8 cellular contexts compared by ENCODE assay signal in genomic region chr10:128047337-128047736, GRCh38.
A peak's percentile ranks its signal among the peaks of the same experiment; 100 is the strongest.
DNase-seq lines count a peak whose midpoint lies in the region; ATAC-seq and TF ChIP-seq lines count a peak whose summit lies in the region.

No MANE protein-coding gene starts in this region.

- TF ChIP-seq CTCF in GM12864 (IDR thresholded peaks at IDR 0.05; ENCODE audit: low read depth, low read length, missing control alignments) (no peak), psoas muscle (IDR thresholded peaks at IDR 0.05) (no peak), vagina (IDR thresholded peaks at IDR 0.05) (no peak)

- ATAC-seq in HG02588 (IDR thresholded peaks at IDR 0.05; ENCODE audit: unreplicated experiment), result peak; percentile 100
- peak; percentile 52 to 74 (median 62) for ATAC-seq in psoas muscle

- DNase-seq in GM12864 (ENCODE audit: low read depth) (peak; percentile 69), NOMO-1 (lab: John Stamatoyannopoulos, UW; ENCODE audit: unreplicated experiment in 2 of 2) (peak; percentile 92 to 94), globus pallidus (ENCODE audit: low spot score) (peak; percentile 38), psoas muscle (peak; percentile 55 to 80), vagina (ENCODE audit: extremely low spot score in 2 of 2) (no peak), NCI-H2227 (lab: John Stamatoyannopoulos, UW; ENCODE audit: unreplicated experiment) (no peak)
- peak; percentile 78 for DNase-seq in activated T-cell treated with anti-CD3 and anti-CD28 coated beads, Interleukin-2, amount 50 U/mL, for 1 hour

- TF ChIP-seq POLR2A in vagina (IDR thresholded peaks at IDR 0.05), result peak in 1 of 2 donors; percentile 64

- H3K36me3 ChIP-seq in psoas muscle (ENCODE audit: insufficient read depth in 1 of 2, low read depth in 1 of 2) (no peaks in the 10 kb centered on the region), vagina (no peaks in the 10 kb centered on the region)

- H3K27ac ChIP-seq in psoas muscle (no peak overlapping the region), vagina (peak overlapping the region; percentile 62)

- intact Hi-C loops in psoas muscle (cut with DNase I) (no loop called here), vagina (cut with DNase I) (no loop called here)

- H3K9me3 ChIP-seq in psoas muscle (no peaks in the 10 kb centered on the region), vagina (no peaks in the 10 kb centered on the region)

- H3K4me3 ChIP-seq in GM12864 (ENCODE audit: low read depth, low read length) (peak overlapping the region; percentile 60), psoas muscle (peak overlapping the region; percentile 44), vagina (peak overlapping the region in 1 of 2 donors; percentile 39)

- H3K4me1 ChIP-seq in psoas muscle (no peaks in the 10 kb centered on the region), vagina (peaks cover 18% of the 10 kb centered on the region)

- H3K27me3 ChIP-seq in psoas muscle (ENCODE audit: insufficient read depth in 3 of 3, low read length in 2 of 3) (peaks cover 0 to 3% (median 0%) of the 10 kb centered on the region in 3 donors), vagina (no peaks in the 10 kb centered on the region)

- 70 to 72% (median 71%) methylated on average over 16 of the region's 16 CpGs for WGBS in psoas muscle, 3 donors

Comparison
In these comparisons a context has a peak if more than half of its experiments do, and no peak if none do; other contexts are left out.
1. DNase-seq: peak in GM12864 (single experiment), NOMO-1 (2 of 2), activated T-cell treated with anti-CD3 and anti-CD28 coated beads, Interleukin-2, amount 50 U/mL, for 1 hour (single experiment), globus pallidus (single experiment) and psoas muscle (2 of 2); none in vagina (0 of 2) and NCI-H2227 (single experiment).